ENCODE assay signal across 26 cellular contexts in the genomic region with DNA sequence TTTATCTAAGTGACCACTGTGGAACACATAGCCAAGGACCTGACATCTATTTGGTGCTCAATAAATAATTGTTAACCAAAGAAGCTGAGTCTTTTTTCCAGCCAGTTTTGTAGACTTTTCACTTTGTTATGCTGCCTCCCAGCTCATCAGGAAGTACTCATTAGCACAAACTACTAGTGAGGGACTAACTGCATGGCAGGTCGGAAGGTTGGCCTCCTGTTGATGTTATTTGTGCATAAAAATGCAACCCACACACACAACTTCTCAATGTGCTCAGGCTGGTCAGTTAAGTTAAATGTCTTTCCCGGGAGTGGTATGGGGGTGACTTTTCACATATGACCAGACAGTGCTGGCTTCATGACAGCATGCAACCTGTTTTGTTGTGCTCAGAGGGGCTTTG.
"Had no signal": no experiment of that assay in that cellular context is flagged by ENCODE, and none has a peak within 500 bp of the region (broad histone marks: within the 10 kb centered on the region; RNA-seq: fewer than 3 reads in every experiment).

No MANE protein-coding gene starts in this region.

- H3K9me3 ChIP-seq: colonic mucosa, esophagus squamous epithelium, lower lobe of right lung, mucosa of descending colon had no signal

- FAIRE-seq: endometrium, islet of Langerhans, keratinocyte had no signal

- H3K4me3 ChIP-seq: colonic mucosa, esophagus squamous epithelium, gastrocnemius medialis, heart right ventricle, left lung, lower lobe of right lung, mucosa of descending colon had no signal

- H3K36me3 ChIP-seq: colonic mucosa, esophagus squamous epithelium, gastrocnemius medialis, heart right ventricle, left lung, lower lobe of right lung had no signal

- DNase-seq: colonic mucosa; cortex of kidney; effector CD8-positive, alpha-beta T cell; effector memory CD8-positive, alpha-beta T cell; endodermal cell; erythroblast; esophagus squamous epithelium; foreskin fibroblast; foreskin melanocyte; gastrocnemius medialis; glutamatergic neuron; head of caudate nucleus; heart right ventricle; hippocampal formation; left cardiac atrium; left lung; left ventricle myocardium superior; lower lobe of right lung; mesenchymal stem cell; mucosa of descending colon; naive B cell had no signal

- ATAC-seq: effector memory CD8-positive, alpha-beta T cell; esophagus mucosa; gastrocnemius medialis; heart right ventricle; left cardiac atrium; left lung; left ventricle myocardium superior; lower lobe of right lung; mucosa of descending colon had no signal

- H3K4me1 ChIP-seq: colonic mucosa, esophagus squamous epithelium, gastrocnemius medialis, heart right ventricle, left lung, lower lobe of right lung had no signal

- H3K27ac ChIP-seq: colonic mucosa, epithelial cell of prostate, esophagus squamous epithelium, gastrocnemius medialis, heart right ventricle, left lung, lower lobe of right lung had no signal

- H3K27me3 ChIP-seq: colonic mucosa, gastrocnemius medialis had no signal
